In genomic region chr3:117997201-117998049, GRCh38 we compare ENCODE assay signal across 8 cellular contexts.
DNase-seq lines count a peak whose midpoint lies in the region; ATAC-seq, FAIRE-seq and TF ChIP-seq lines count a peak whose summit lies in the region.

No MANE protein-coding gene starts in this region.

- POLR2A ChIA-PET in HEK293T (lab: Yijun Ruan, JAX): interaction anchor here (1.1 kb wide), 1 partner anchor 939 kb away, joined by 3 read pairs; no protein-coding TSS in a partner anchor

- peak; percentile 81 for DNase-seq in HEK293T (ENCODE audit: extremely low spot score)
- DNase-seq in LoVo (ENCODE audit: low spot score): peak; percentile 39
- peak; percentile 42 for DNase-seq in RCC 7860 (ENCODE audit: low spot score)
- peak; percentile 92 for DNase-seq in astrocyte of the hippocampus (ENCODE audit: low read depth, low spot score)
- peak; percentile 56 for DNase-seq in hepatic stellate cell (ENCODE audit: low spot score)
- DNase-seq in psoas muscle: peak; percentile 58 to 77
- no peak for DNase-seq in effector memory CD4-positive, alpha-beta T cell

- no peak overlapping the region for H3K27ac ChIP-seq in psoas muscle
- H3K27ac ChIP-seq in effector memory CD4-positive, alpha-beta T cell (ENCODE audit: insufficient read depth, low read length, poor library complexity, severe bottlenecking): no peak overlapping the region

- H3K4me1 ChIP-seq in psoas muscle: peaks cover 4% of the 10 kb centered on the region
- H3K4me1 ChIP-seq in effector memory CD4-positive, alpha-beta T cell (ENCODE audit: control insufficient read depth, insufficient read depth, low read length, poor library complexity, severe bottlenecking): peaks cover 4% of the 10 kb centered on the region

- H3K9me3 ChIP-seq in psoas muscle: no peaks in the 10 kb centered on the region
- H3K9me3 ChIP-seq in effector memory CD4-positive, alpha-beta T cell (ENCODE audit: control insufficient read depth, low read length): no peaks in the 10 kb centered on the region

- ATAC-seq in psoas muscle: peak; percentile 57 to 89 (median 81)

- TF ChIP-seq CTCF in GM12874 (IDR thresholded peaks at IDR 0.05; ENCODE audit: insufficient read depth, low read depth, low read length) (peak; percentile 96), psoas muscle (IDR thresholded peaks at IDR 0.05) (peak; percentile 58)

- H3K27me3 ChIP-seq in psoas muscle (ENCODE audit: insufficient read depth in 3 of 3, low read length in 2 of 3): peaks cover 0 to 26% (median 3%) of the 10 kb centered on the region in 3 donors
- H3K27me3 ChIP-seq in effector memory CD4-positive, alpha-beta T cell (replicated peaks; ENCODE audit: control insufficient read depth, insufficient read depth, low read length, poor library complexity, severe bottlenecking): no peaks in the 10 kb centered on the region

- intact Hi-C loops in psoas muscle (cut with DNase I): loop anchor here in 1 of 2 donors (10.0 kb wide), 1 partner anchor 983 kb away; no protein-coding TSS in a partner anchor

- no peak for FAIRE-seq in RCC 7860 (lab: Jason Lieb, UNC)

- peak overlapping the region; percentile 59 for H3K4me3 ChIP-seq in psoas muscle
- no peak overlapping the region for H3K4me3 ChIP-seq in effector memory CD4-positive, alpha-beta T cell (ENCODE audit: insufficient read depth, low read depth, low read length, poor library complexity, severe bottlenecking)

- 3 to 4% (median 4%) methylated on average over 47 to 48 of the region's 48 CpGs for WGBS in psoas muscle, 3 donors

- CTCF ChIA-PET in HEK293T (lab: Yijun Ruan, JAX): interaction anchor here (0.5 to 1.3 kb wide), 10 partner anchors 11 to 1226 kb away, joined by 3 to 7 read pairs (median 4); no protein-coding TSS in a partner anchor

- H3K36me3 ChIP-seq in psoas muscle (ENCODE audit: insufficient read depth in 1 of 2, low read depth in 1 of 2): no peaks in the 10 kb centered on the region
- H3K36me3 ChIP-seq in effector memory CD4-positive, alpha-beta T cell (ENCODE audit: control insufficient read depth, insufficient read depth, low read length): no peaks in the 10 kb centered on the region

TF ChIP-seq in HEK293T, 16 proteins besides CTCF, POLR2A, EP300 and RAD21:
- TF ChIP-seq ARNT (IDR thresholded peaks at IDR 0.05): no peak
- TF ChIP-seq SP1 (IDR thresholded peaks at IDR 0.05): no peak
- no peak for TF ChIP-seq ELF4 (IDR thresholded peaks at IDR 0.05)
- TF ChIP-seq BHLHE40 (IDR thresholded peaks at IDR 0.05; ENCODE audit: borderline replicate concordance): no peak
- TF ChIP-seq SUZ12 (IDR thresholded peaks at IDR 0.05): no peak
- TF ChIP-seq FOXK2 (IDR thresholded peaks at IDR 0.05): no peak
- TF ChIP-seq L3MBTL2 (conservative IDR thresholded peaks at IDR 0.05): peak; percentile 86
- no peak for TF ChIP-seq LEF1 (IDR thresholded peaks at IDR 0.05; ENCODE audit: borderline replicate concordance)

Comparison
In these comparisons a context has a peak if more than half of its experiments do, and no peak if none do; other contexts are left out.
1. DNase-seq: peak in HEK293T (single experiment), LoVo (single experiment), RCC 7860 (single experiment), astrocyte of the hippocampus (single experiment), hepatic stellate cell (single experiment) and psoas muscle (2 of 2); none in effector memory CD4-positive, alpha-beta T cell (0 of 3).